ENCODE assay signal across 1 cellular context in genomic region chr22:44634426-44635321, GRCh38.
TF ChIP-seq lines count a peak whose summit lies in the region.

No MANE protein-coding gene starts in this region.

TF ChIP-seq in WTC11, 78 proteins besides CTCF, POLR2A, EP300 and RAD21 (continued from another document):
- TF ChIP-seq ZSCAN18 (CRISPR knock-in tag; IDR thresholded peaks at IDR 0.05) (no peak), TEAD1 (CRISPR knock-in tag; IDR thresholded peaks at IDR 0.05) (no peak)
